In the genomic region with DNA sequence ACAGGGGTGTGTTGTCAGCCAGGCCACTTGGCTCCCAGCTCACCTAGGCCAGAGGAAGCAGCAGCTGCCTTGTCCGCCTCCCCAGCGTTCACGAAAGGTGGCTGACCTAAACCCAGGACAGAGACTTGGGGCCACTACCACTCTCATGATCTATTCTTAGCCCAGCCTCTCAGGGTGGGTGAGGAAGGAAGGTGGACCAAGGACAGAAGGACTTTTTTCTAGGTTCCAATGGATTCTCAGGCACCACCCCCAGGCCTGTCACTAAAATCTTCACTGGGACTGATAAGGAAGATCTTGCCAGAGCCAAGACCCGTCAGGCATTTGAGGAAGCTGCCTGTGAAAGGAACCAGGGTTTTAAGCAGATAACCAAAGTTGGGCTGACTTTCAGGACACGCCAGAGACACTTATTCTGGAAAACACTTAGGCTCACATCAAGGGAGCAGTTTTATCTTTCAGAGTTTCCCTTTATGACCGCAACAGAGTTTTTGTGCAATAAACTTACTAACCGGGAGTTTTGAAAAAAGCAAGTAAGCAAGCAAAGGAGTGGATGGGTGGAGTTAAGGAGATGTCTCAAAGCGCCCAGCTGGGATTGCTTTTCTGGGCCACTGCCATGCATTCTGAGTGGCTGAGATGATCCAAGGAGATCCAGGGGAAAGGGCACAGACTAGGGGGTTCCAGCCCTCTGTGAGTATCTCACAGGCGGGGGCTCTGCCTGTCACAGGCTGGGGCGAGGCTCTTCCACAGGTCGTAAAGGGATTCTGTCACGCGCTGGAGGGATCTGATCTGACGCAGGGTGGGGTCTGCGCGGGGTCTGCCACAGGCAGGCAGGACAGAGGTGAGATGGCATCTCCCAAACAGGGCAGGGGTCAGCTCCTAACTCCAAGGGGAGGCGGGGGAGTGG, we compare ENCODE assay signal across 8 cellular contexts. TPM values are rescaled to one million over a fixed set of nuclear protein-coding genes. Genes with fewer than 3 reads are reported as not detected.
DNase-seq lines count a peak whose midpoint lies in the region; ATAC-seq and TF ChIP-seq lines count a peak whose summit lies in the region.

No MANE protein-coding gene starts in this region.

- no peaks in the 10 kb centered on the region for H3K79me2 ChIP-seq in GM23338 (replicated peaks; ENCODE audit: insufficient read depth)

- no peak overlapping the region for H3K27ac Mint-ChIP-seq in GM23338

- ATAC-seq in GM23338: peak; percentile 15

- H3K9ac ChIP-seq in muscle layer of colon (ENCODE audit: low read length): peak overlapping the region; percentile 78

- H3K4me1 Mint-ChIP-seq in GM23338: peaks cover 8% of the 10 kb centered on the region

- H3K36me3 ChIP-seq in GM23338 (ENCODE audit: insufficient read depth) (no peaks in the 10 kb centered on the region), muscle layer of colon (ENCODE audit: insufficient read depth, low read length) (no peaks in the 10 kb centered on the region)

- no peak for TF ChIP-seq POLR2A in erythroblast (IDR thresholded peaks at IDR 0.05; ENCODE audit: low read length)

- H2AFZ ChIP-seq in GM23338: peak overlapping the region; percentile 97

- no peak overlapping the region for H3K27ac ChIP-seq in GM23338 (ENCODE audit: low read depth)
- H3K27ac ChIP-seq in muscle layer of colon (ENCODE audit: low read depth, low read length): no peak overlapping the region

- no peaks in the 10 kb centered on the region for H3K9me3 Mint-ChIP-seq in GM23338

- no peaks in the 10 kb centered on the region for H3K9me3 ChIP-seq in muscle layer of colon (ENCODE audit: low read length)

- DNase-seq in AG10803 (ENCODE audit: low read depth): peak; percentile 70
- DNase-seq in GM23338 (ENCODE audit: low spot score): peak; percentile 12
- DNase-seq in SKM-1 treated with dmso at 0.1 percent for 144 hours (lab: John Stamatoyannopoulos, UW; ENCODE audit: unreplicated experiment): peak; percentile 24
- peak; percentile 58 to 66 for DNase-seq in erythroblast (lab: John Stamatoyannopoulos, UW)
- DNase-seq in GM13976 (ENCODE audit: low spot score): no peak
- no peak for DNase-seq in NCI-H128 (lab: John Stamatoyannopoulos, UW; ENCODE audit: unreplicated experiment)
- no peak for DNase-seq in GM19238 (ENCODE audit: insufficient read length, low spot score)

- H3K9me2 ChIP-seq in GM23338 (ENCODE audit: insufficient read depth): no peaks in the 10 kb centered on the region

- peaks cover 19% of the 10 kb centered on the region for H3K27me3 Mint-ChIP-seq in GM23338 (ENCODE audit: insufficient read depth, low read depth, poor library complexity)

- in situ Hi-C loops in GM13976 (cut with MboI; ENCODE audit: low sequenced_read_pairs, unreplicated experiment): loop anchor here (5.0 kb wide), 1 partner anchor 93 kb away; no protein-coding TSS in a partner anchor

- TF ChIP-seq CTCF in AG10803 (conservative IDR thresholded peaks at IDR 0.05; ENCODE audit: low read length): no peak
- no peak for TF ChIP-seq CTCF in GM23338 (conservative IDR thresholded peaks at IDR 0.05; ENCODE audit: low read depth in 2 of 2)
- no peak for TF ChIP-seq CTCF in GM13976 (IDR thresholded peaks at IDR 0.05; ENCODE audit: borderline replicate concordance, control extremely low read depth, extremely low read depth, insufficient read depth, missing control alignments)

- no peaks in the 10 kb centered on the region for H3K4me1 ChIP-seq in GM23338 (ENCODE audit: insufficient read depth)
- H3K4me1 ChIP-seq in muscle layer of colon (ENCODE audit: insufficient read depth, low read length): peaks cover 11% of the 10 kb centered on the region

- no peaks in the 10 kb centered on the region; the same call in 2 of the 3 replicates for H3K36me3 Mint-ChIP-seq in GM23338 (ENCODE audit: low read depth)

- peak overlapping the region; percentile 84 for H3K4me3 Mint-ChIP-seq in GM23338

- H4K20me1 ChIP-seq in GM23338 (replicated peaks; ENCODE audit: insufficient read depth): no peaks in the 10 kb centered on the region

- H3K4me3 ChIP-seq in AG10803 (ENCODE audit: low read length): peak overlapping the region; percentile 99
- peak overlapping the region; percentile 95 for H3K4me3 ChIP-seq in GM23338
- peak overlapping the region; percentile 66 to 96 for H3K4me3 ChIP-seq in muscle layer of colon (ENCODE audit: low read depth in 1 of 2, low read length in 2 of 2)

- peak overlapping the region; percentile 97 for H3K4me2 ChIP-seq in GM23338

- peaks cover 27% of the 10 kb centered on the region for H3K27me3 ChIP-seq in GM23338 (ENCODE audit: insufficient read depth)
- H3K27me3 ChIP-seq in muscle layer of colon (ENCODE audit: control insufficient read depth in 1 of 2, insufficient read depth in 2 of 2, low read length in 2 of 2): no peaks in the 10 kb centered on the region

- no peaks in the 10 kb centered on the region for H3F3A ChIP-seq in GM23338 (replicated peaks; ENCODE audit: low read depth)

TF ChIP-seq in GM23338, 12 proteins besides CTCF, POLR2A, EP300 and RAD21 (continues in another document):
- no peak for TF ChIP-seq EZH2 (IDR thresholded peaks at IDR 0.05; ENCODE audit: low read depth, unreplicated experiment)
- TF ChIP-seq, protein P1, sequence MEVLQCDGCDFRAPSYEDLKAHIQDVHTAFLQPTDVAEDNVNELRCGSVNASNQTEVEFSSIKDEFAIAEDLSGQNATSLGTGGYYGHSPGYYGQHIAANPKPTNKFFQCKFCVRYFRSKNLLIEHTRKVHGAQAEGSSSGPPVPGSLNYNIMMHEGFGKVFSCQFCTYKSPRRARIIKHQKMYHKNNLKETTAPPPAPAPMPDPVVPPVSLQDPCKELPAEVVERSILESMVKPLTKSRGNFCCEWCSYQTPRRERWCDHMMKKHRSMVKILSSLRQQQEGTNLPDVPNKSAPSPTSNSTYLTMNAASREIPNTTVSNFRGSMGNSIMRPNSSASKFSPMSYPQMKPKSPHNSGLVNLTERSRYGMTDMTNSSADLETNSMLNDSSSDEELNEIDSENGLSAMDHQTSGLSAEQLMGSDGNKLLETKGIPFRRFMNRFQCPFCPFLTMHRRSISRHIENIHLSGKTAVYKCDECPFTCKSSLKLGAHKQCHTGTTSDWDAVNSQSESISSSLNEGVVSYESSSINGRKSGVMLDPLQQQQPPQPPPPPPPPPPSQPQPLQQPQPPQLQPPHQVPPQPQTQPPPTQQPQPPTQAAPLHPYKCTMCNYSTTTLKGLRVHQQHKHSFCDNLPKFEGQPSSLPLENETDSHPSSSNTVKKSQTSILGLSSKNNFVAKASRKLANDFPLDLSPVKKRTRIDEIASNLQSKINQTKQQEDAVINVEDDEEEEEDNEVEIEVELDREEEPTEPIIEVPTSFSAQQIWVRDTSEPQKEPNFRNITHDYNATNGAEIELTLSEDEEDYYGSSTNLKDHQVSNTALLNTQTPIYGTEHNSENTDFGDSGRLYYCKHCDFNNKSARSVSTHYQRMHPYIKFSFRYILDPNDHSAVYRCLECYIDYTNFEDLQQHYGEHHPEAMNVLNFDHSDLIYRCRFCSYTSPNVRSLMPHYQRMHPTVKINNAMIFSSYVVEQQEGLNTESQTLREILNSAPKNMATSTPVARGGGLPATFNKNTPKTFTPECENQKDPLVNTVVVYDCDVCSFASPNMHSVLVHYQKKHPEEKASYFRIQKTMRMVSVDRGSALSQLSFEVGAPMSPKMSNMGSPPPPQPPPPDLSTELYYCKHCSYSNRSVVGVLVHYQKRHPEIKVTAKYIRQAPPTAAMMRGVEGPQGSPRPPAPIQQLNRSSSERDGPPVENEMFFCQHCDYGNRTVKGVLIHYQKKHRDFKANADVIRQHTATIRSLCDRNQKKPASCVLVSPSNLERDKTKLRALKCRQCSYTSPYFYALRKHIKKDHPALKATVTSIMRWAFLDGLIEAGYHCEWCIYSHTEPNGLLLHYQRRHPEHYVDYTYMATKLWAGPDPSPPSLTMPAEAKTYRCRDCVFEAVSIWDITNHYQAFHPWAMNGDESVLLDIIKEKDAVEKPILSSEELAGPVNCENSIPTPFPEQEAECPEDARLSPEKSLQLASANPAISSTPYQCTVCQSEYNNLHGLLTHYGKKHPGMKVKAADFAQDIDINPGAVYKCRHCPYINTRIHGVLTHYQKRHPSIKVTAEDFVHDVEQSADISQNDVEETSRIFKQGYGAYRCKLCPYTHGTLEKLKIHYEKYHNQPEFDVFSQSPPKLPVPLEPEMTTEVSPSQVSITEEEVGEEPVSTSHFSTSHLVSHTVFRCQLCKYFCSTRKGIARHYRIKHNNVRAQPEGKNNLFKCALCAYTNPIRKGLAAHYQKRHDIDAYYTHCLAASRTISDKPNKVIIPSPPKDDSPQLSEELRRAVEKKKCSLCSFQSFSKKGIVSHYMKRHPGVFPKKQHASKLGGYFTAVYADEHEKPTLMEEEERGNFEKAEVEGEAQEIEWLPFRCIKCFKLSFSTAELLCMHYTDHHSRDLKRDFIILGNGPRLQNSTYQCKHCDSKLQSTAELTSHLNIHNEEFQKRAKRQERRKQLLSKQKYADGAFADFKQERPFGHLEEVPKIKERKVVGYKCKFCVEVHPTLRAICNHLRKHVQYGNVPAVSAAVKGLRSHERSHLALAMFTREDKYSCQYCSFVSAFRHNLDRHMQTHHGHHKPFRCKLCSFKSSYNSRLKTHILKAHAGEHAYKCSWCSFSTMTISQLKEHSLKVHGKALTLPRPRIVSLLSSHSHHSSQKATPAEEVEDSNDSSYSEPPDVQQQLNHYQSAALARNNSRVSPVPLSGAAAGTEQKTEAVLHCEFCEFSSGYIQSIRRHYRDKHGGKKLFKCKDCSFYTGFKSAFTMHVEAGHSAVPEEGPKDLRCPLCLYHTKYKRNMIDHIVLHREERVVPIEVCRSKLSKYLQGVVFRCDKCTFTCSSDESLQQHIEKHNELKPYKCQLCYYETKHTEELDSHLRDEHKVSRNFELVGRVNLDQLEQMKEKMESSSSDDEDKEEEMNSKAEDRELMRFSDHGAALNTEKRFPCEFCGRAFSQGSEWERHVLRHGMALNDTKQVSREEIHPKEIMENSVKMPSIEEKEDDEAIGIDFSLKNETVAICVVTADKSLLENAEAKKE (CRISPR knock-in tag; IDR thresholded peaks at IDR 0.05): no peak
- TF ChIP-seq ZNF114 (CRISPR knock-in tag; IDR thresholded peaks at IDR 0.05): no peak
- TF ChIP-seq, protein P2, sequence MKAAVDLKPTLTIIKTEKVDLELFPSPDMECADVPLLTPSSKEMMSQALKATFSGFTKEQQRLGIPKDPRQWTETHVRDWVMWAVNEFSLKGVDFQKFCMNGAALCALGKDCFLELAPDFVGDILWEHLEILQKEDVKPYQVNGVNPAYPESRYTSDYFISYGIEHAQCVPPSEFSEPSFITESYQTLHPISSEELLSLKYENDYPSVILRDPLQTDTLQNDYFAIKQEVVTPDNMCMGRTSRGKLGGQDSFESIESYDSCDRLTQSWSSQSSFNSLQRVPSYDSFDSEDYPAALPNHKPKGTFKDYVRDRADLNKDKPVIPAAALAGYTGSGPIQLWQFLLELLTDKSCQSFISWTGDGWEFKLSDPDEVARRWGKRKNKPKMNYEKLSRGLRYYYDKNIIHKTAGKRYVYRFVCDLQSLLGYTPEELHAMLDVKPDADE (IDR thresholded peaks at IDR 0.05): no peak

RNA-seq across cellular contexts. Expression of a gene that starts 1.0 kb away (rescaled TPM):
- total RNA-seq in GM23338 (2014; rRNA removed; shearing (Covaris generic)): 1.6 and 3.5 TPM in 2 replicates
- 0.73 and 0.87 TPM in 2 replicates for polyA plus RNA-seq in GM23338 (2016; fragmentation: Nextera tagmentation; extraction: Ambion mirVana)

RNA-seq across cellular contexts. Expression of a gene that starts 26.8 kb away (rescaled TPM):
- not detected in 2 replicates for total RNA-seq in GM23338 (2014; rRNA removed; shearing (Covaris generic))
- polyA plus RNA-seq in GM23338 (2016; fragmentation: Nextera tagmentation; extraction: Ambion mirVana): not detected in 2 replicates

RNA-seq across cellular contexts. Expression of a gene that starts 45.5 kb away (rescaled TPM):
- total RNA-seq in GM23338 (2014; rRNA removed; shearing (Covaris generic)): not detected in 2 replicates
- polyA plus RNA-seq in GM23338 (2016; fragmentation: Nextera tagmentation; extraction: Ambion mirVana): not detected in 2 replicates

Comparison
In these comparisons a context has a peak if more than half of its experiments do, and no peak if none do; other contexts are left out.
1. DNase-seq: peak in AG10803 (single experiment), GM23338 (single experiment), SKM-1 treated with dmso at 0.1 percent for 144 hours (single experiment) and erythroblast (2 of 2); none in GM13976 (single experiment), NCI-H128 (single experiment) and GM19238 (single experiment).
2. Peak in every context shown above with its lines, with median percentiles within 50 percentile points of each other: H3K4me3 ChIP-seq.